In the genomic region with DNA sequence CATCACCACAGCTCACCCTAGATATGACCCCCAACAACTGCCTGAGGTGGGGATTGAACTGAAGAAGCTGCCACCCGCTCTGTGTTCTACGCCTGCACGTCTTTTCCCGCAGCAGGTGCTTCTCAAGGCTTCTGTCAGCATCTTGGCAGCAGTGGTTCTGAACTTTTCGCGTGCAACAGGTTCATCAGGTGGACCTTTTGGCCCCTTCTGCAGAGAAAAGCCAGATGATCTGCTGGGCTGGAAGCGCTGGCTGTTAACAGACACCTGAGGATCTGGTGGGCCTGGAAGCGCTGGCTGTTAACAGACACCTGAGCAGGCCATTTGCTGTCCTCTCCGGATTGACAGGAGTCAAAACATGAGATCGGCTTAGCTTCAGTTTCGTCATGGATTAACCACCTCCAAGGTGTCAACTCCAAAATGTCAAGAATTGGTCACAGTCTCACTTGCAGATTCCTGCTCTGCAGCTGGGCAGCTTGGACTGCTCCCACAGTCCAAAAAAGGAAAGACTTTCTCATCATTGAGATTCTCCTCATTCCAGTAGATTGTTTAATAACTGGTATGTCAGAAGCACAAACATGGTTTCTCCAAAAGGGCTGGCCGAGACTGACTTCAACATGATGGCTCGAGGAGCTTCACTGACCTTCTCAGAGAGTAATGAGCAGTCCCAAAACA, we compare ENCODE assay signal across 17 cellular contexts. TPM values are rescaled to one million over a fixed set of nuclear protein-coding genes. Genes with fewer than 3 reads are reported as not detected.
A peak's percentile ranks its signal among the peaks of the same experiment; 100 is the strongest.
DNase-seq lines count a peak whose midpoint lies in the region; ATAC-seq and TF ChIP-seq lines count a peak whose summit lies in the region.
"Had no signal": no experiment of that assay in that cellular context is flagged by ENCODE, and none has a peak within 500 bp of the region (broad histone marks: within the 10 kb centered on the region; RNA-seq: fewer than 3 reads in every experiment).

No MANE protein-coding gene starts in this region.

- peak overlapping the region; percentile 30 for H3K9ac ChIP-seq in neuronal stem cell (ENCODE audit: low read depth, low read length, poor library complexity)

- no peak overlapping the region for H3K4me3 Mint-ChIP-seq in HFFc6
- no peak overlapping the region for H3K4me3 Mint-ChIP-seq in activated naive CD8-positive, alpha-beta T cell treated with anti-CD3 and anti-CD28 coated beads for 36 hours
- H3K4me3 Mint-ChIP-seq: CD8-positive, alpha-beta T cell had no signal

- no peak overlapping the region for H2AFZ ChIP-seq in neuronal stem cell (ENCODE audit: low read length)

- no peak for TF ChIP-seq POLR2A in gastroesophageal sphincter (IDR thresholded peaks at IDR 0.05)

- H3K36me3 Mint-ChIP-seq in HFFc6 (ENCODE audit: low read depth): peaks cover 18% of the 10 kb centered on the region
- H3K36me3 Mint-ChIP-seq in activated naive CD8-positive, alpha-beta T cell treated with anti-CD3 and anti-CD28 coated beads for 36 hours: peaks cover 40% of the 10 kb centered on the region

- peaks cover 17% of the 10 kb centered on the region for H3K79me1 ChIP-seq in neuronal stem cell (ENCODE audit: low read depth, low read length)

- no peak overlapping the region for H2BK12ac ChIP-seq in neuronal stem cell (ENCODE audit: low read length)

- H4K91ac ChIP-seq in neuronal stem cell (ENCODE audit: low read depth, low read length, poor library complexity): no peak overlapping the region

- H3K27ac ChIP-seq in gastroesophageal sphincter (peak overlapping the region; percentile 29 to 79 (median 66)), neuronal stem cell (replicated peaks; ENCODE audit: low read length) (no peak overlapping the region)

- TF ChIP-seq EP300 in gastroesophageal sphincter (IDR thresholded peaks at IDR 0.05): no peak

- no peak overlapping the region for H3K4me2 ChIP-seq in neuronal stem cell (ENCODE audit: insufficient read depth, low read length, poor library complexity, severe bottlenecking)

- 55% methylated on average over 2 of the region's 13 CpGs; no CpG with 5 or more reads in 1 of the 2 donors for WGBS in gastroesophageal sphincter (ENCODE audit: low coverage in 1 of 2), 2 donors
- no CpG with 5 or more reads among the region's 13 CpGs for WGBS in neuronal stem cell (ENCODE audit: extremely low coverage in 2 of 2, insufficient read length in 2 of 2, insufficient replicate concordance in 1 of 2), 2 donors

- peaks cover 10% of the 10 kb centered on the region; the same call in 1 of the 2 replicates for H3K9me3 Mint-ChIP-seq in HFFc6
- H3K9me3 Mint-ChIP-seq in activated naive CD8-positive, alpha-beta T cell treated with anti-CD3 and anti-CD28 coated beads for 36 hours: peaks cover 16% of the 10 kb centered on the region

- H3K4ac ChIP-seq in neuronal stem cell (ENCODE audit: low read length): no peak overlapping the region

- no peak overlapping the region for H2BK120ac ChIP-seq in neuronal stem cell (ENCODE audit: low read depth, low read length)

- H2BK5ac ChIP-seq in neuronal stem cell (ENCODE audit: low read length): no peak overlapping the region

- no peak overlapping the region for H3K14ac ChIP-seq in neuronal stem cell (ENCODE audit: low read length)

- no peaks in the 10 kb centered on the region; the same call in 1 of the 2 replicates for H3K27me3 Mint-ChIP-seq in HFFc6 (ENCODE audit: insufficient read depth)
- no peaks in the 10 kb centered on the region for H3K27me3 Mint-ChIP-seq in activated naive CD8-positive, alpha-beta T cell treated with anti-CD3 and anti-CD28 coated beads for 36 hours

- H3K9me3 ChIP-seq in gastroesophageal sphincter (peaks cover 0 to 15% (median 0%) of the 10 kb centered on the region in 3 donors), neuronal stem cell (replicated peaks in 1 of 2; ENCODE audit: control insufficient read depth in 2 of 2, insufficient read depth in 1 of 2, low read depth in 1 of 2, low read length in 2 of 2) (peaks cover 0 to 13% of the 10 kb centered on the region in 2 donors)

- ATAC-seq in gastroesophageal sphincter (no peak), GM18909 (IDR thresholded peaks at IDR 0.05; ENCODE audit: poor library complexity, unreplicated experiment) (no peak)
- ATAC-seq: CD8-positive, alpha-beta T cell; Panc1 had no signal

- H3K27ac Mint-ChIP-seq in HFFc6: peak overlapping the region; percentile 31; the same call in 1 of the 2 replicates
- no peak overlapping the region for H3K27ac Mint-ChIP-seq in activated naive CD8-positive, alpha-beta T cell treated with anti-CD3 and anti-CD28 coated beads for 36 hours
- H3K27ac Mint-ChIP-seq: CD8-positive, alpha-beta T cell had no signal

- H3K27me3 ChIP-seq in gastroesophageal sphincter (no peaks in the 10 kb centered on the region), neuronal stem cell (ENCODE audit: control insufficient read depth in 3 of 3, insufficient read depth in 3 of 3, low read depth in 1 of 3, low read length in 3 of 3) (no peaks in the 10 kb centered on the region)
- H3K27me3 ChIP-seq: MG63 had no signal

- no peak overlapping the region for H2AK5ac ChIP-seq in neuronal stem cell (ENCODE audit: low read depth, low read length)

- H3K4me3 ChIP-seq in gastroesophageal sphincter (no peak overlapping the region), neuronal stem cell (ENCODE audit: low read length in 2 of 2) (no peak overlapping the region)
- H3K4me3 ChIP-seq: MG63 had no signal

- H3K23ac ChIP-seq in neuronal stem cell (ENCODE audit: low read depth, low read length, poor library complexity): no peak overlapping the region

- H3K4me1 Mint-ChIP-seq in HFFc6 (ENCODE audit: low read depth): peaks cover 43% of the 10 kb centered on the region
- H3K4me1 Mint-ChIP-seq in activated naive CD8-positive, alpha-beta T cell treated with anti-CD3 and anti-CD28 coated beads for 36 hours: peaks cover 32% of the 10 kb centered on the region

- H3K18ac ChIP-seq in neuronal stem cell (ENCODE audit: low read length): no peak overlapping the region

- DNase-seq in AG08396 (ENCODE audit: low spot score): peak; percentile 46
- DNase-seq in HFFc6: peak; percentile 17
- DNase-seq in neuronal stem cell (ENCODE audit: low spot score): no peak
- no peak for DNase-seq in activated CD4-positive, alpha-beta T cell treated with anti-CD3 and anti-CD28 coated beads, Interleukin-2, amount 50 U/mL, for 1 hour
- no peak for DNase-seq in COR-L47 (lab: John Stamatoyannopoulos, UW)
- DNase-seq in activated naive CD8-positive, alpha-beta T cell treated with anti-CD3 and anti-CD28 coated beads for 36 hours: no peak
- DNase-seq: CD8-positive, alpha-beta T cell; DND-41; GF-D8; KG1; MG63; NCI-H1105; NCI-H187; SHP77 had no signal

- H3K36me3 ChIP-seq in gastroesophageal sphincter (peaks cover 0 to 12% of the 10 kb centered on the region in 2 donors), neuronal stem cell (replicated peaks in 1 of 2; ENCODE audit: control insufficient read depth in 2 of 2, insufficient read depth in 2 of 2, low read length in 2 of 2) (peaks cover 19 to 50% of the 10 kb centered on the region in 2 donors)

- TF ChIP-seq CTCF in HFFc6 (IDR thresholded peaks at IDR 0.05) (no peak), gastroesophageal sphincter (IDR thresholded peaks at IDR 0.05) (no peak)

- H3K4me1 ChIP-seq in gastroesophageal sphincter (peaks cover 0 to 50% (median 9%) of the 10 kb centered on the region in 3 donors), neuronal stem cell (ENCODE audit: control insufficient read depth in 2 of 2, insufficient read depth in 1 of 2, low read depth in 1 of 2, low read length in 2 of 2) (peaks cover 3% of the 10 kb centered on the region in 2 donors)

- no peak overlapping the region for H4K8ac ChIP-seq in neuronal stem cell (ENCODE audit: low read depth, low read length)

- no peak overlapping the region for H2BK15ac ChIP-seq in neuronal stem cell (ENCODE audit: low read length)

RNA-seq across cellular contexts. Expression of a gene that starts 4.7 kb away (rescaled TPM):
- 10 to 100 TPM; 19.2 to 23.5 (median 20.7) TPM for total RNA-seq in HFFc6 (2021; fragmentation: NEBNext Ultra II Directional; extraction: Animal tissue kit (Norgen Biotek cat#: 25700))
- 10 to 100 TPM; 16.4 to 35.3 (median 26.7) TPM for total RNA-seq in gastroesophageal sphincter
- polyA plus RNA-seq in neuronal stem cell (2013, experiment 1 of 2): 30.3 TPM
- 30.5 TPM for polyA plus RNA-seq in neuronal stem cell (2013, experiment 2 of 2)
- 10 to 100 TPM; 51.0 to 53.1 TPM for total RNA-seq in activated naive CD8-positive, alpha-beta T cell treated with anti-CD3 and anti-CD28 coated beads for 36 hours

RNA-seq across cellular contexts. Expression of a gene that starts 38.1 kb away (rescaled TPM):
- 1 to 10 TPM; 4.5 to 5.8 (median 5.2) TPM for total RNA-seq in HFFc6 (2021; fragmentation: NEBNext Ultra II Directional; extraction: Animal tissue kit (Norgen Biotek cat#: 25700))
- total RNA-seq in gastroesophageal sphincter: 10 to 100 TPM in 1 of 4 donors, 1 to 10 TPM in 3; 1.9 to 14.6 (median 7.7) TPM
- polyA plus RNA-seq in neuronal stem cell (2013, experiment 1 of 2): 6.6 TPM
- 7.4 TPM for polyA plus RNA-seq in neuronal stem cell (2013, experiment 2 of 2)
- total RNA-seq in activated naive CD8-positive, alpha-beta T cell treated with anti-CD3 and anti-CD28 coated beads for 36 hours: 10 to 100 TPM in 1 of 2 experiments, 1 to 10 TPM in 1; 8.8 to 11.1 TPM

RNA-seq across cellular contexts. Expression of a gene that starts 38.4 kb away (rescaled TPM):
- total RNA-seq in HFFc6 (2021; fragmentation: NEBNext Ultra II Directional; extraction: Animal tissue kit (Norgen Biotek cat#: 25700)): 10 to 100 TPM; 43.2 to 63.4 (median 52.9) TPM
- 10 to 100 TPM; 29.3 to 78.2 (median 41.8) TPM for total RNA-seq in gastroesophageal sphincter
- 12.6 TPM for polyA plus RNA-seq in neuronal stem cell (2013, experiment 1 of 2)
- polyA plus RNA-seq in neuronal stem cell (2013, experiment 2 of 2): 13.2 TPM
- 10 to 100 TPM; 28.8 to 40.1 TPM for total RNA-seq in activated naive CD8-positive, alpha-beta T cell treated with anti-CD3 and anti-CD28 coated beads for 36 hours

Comparison
In these comparisons a context has a peak if more than half of its experiments do, and no peak if none do; other contexts are left out.
1. DNase-seq: peak in AG08396 (single experiment) and HFFc6 (single experiment); none in neuronal stem cell (single experiment), activated CD4-positive, alpha-beta T cell treated with anti-CD3 and anti-CD28 coated beads, Interleukin-2, amount 50 U/mL, for 1 hour (single experiment), COR-L47 (single experiment) and activated naive CD8-positive, alpha-beta T cell treated with anti-CD3 and anti-CD28 coated beads for 36 hours (single experiment).